31 cellular contexts compared by ENCODE assay signal in the genomic region with DNA sequence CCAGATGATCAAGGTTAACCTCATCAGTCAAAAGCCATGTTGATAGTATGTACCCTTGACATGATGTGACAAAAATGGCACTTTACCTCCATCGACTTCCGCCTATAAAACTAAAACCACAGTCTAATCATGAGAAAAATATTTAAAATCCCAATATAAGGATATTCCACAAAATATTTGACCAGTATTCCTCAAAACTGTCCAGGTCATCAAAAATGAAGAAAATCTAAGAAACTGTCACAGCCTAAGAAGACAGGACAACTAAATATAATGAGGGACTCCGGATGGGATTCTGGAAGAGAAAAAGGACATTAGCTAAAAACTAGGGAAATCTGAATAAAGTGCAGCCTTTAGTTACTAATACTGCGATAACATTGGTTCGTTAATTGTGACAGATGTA.
"Had no signal": no experiment of that assay in that cellular context is flagged by ENCODE, and none has a peak within 500 bp of the region (broad histone marks: within the 10 kb centered on the region; RNA-seq: fewer than 3 reads in every experiment).

No MANE protein-coding gene starts in this region.

- H3K27ac ChIP-seq: neural progenitor cell, ovary, parathyroid adenoma, psoas muscle, skin epidermis, spleen, suprapubic skin, testis, tibial artery, transverse colon, upper lobe of right lung, uterus had no signal

- H3K4me1 ChIP-seq: neural progenitor cell, testis, transverse colon, uterus had no signal

- DNase-seq: natural killer cell; occipital lobe; ovary; posterior cingulate gyrus; psoas muscle; right cardiac atrium; spleen; stimulated activated CD4-positive, alpha-beta T cell treated with anti-CD3 and anti-CD28 coated beads, Interleukin-12 subunit alpha, Interleukin-12 subunit beta, amount 100 ng/mL, for 4 hours; stimulated activated CD4-positive, alpha-beta T cell treated with anti-CD3 and anti-CD28 coated beads, Interleukin-1b, Interleukin-23, amount 100 ng/mL, for 48 hours; stimulated activated CD4-positive, alpha-beta T cell treated with anti-CD3 and anti-CD28 coated beads, Interleukin-4, amount 100 ng/mL, for 1 hour; stimulated activated CD4-positive, alpha-beta T cell treated with anti-CD3 and anti-CD28 coated beads, Interleukin-4, amount 100 ng/mL, for 4 hours; stimulated activated CD8-positive, alpha-beta memory T cell treated with anti-CD3 and anti-CD28 coated beads, Interleukin-4, amount 100 ng/mL, for 48 hours; stimulated activated naive CD4-positive, alpha-beta T cell; stimulated activated naive CD8-positive, alpha-beta T cell treated with anti-CD3 and anti-CD28 coated beads, Interleukin-15, amount 100 ng/mL, for 72 hours; stimulated activated naive CD8-positive, alpha-beta T cell treated with anti-CD3 and anti-CD28 coated beads, Interleukin-15, Interleukin-2, amounts not matched to agents 100 U/mL and 50 U/mL, for 24 hours; substantia nigra; testis; tibial artery; transverse colon; upper lobe of right lung; uterus had no signal

- H3K4me3 ChIP-seq: neural progenitor cell, ovary, psoas muscle, skin epidermis, smooth muscle cell, spleen, suprapubic skin, testis, tibial artery, transverse colon, upper lobe of right lung, uterus had no signal

- H3K4me2 ChIP-seq: neural progenitor cell, smooth muscle cell had no signal

- H3K36me3 ChIP-seq: neural progenitor cell, ovary, spleen, suprapubic skin, tibial artery, transverse colon, upper lobe of right lung, uterus had no signal

- H3K36me3 Mint-ChIP-seq: natural killer cell, neural progenitor cell, type B pancreatic cell had no signal

- H3K4me1 Mint-ChIP-seq: nephron had no signal

- H3K9me3 Mint-ChIP-seq: natural killer cell; nephron; neural progenitor cell; stimulated activated naive CD8-positive, alpha-beta T cell treated with anti-CD3 and anti-CD28 coated beads, Interleukin-15, amount 100 ng/mL, for 72 hours; type B pancreatic cell had no signal

- H3K9ac ChIP-seq: neural progenitor cell, parathyroid adenoma had no signal

- ATAC-seq: natural killer cell; psoas muscle; right cardiac atrium; sciatic nerve; stimulated activated memory B cell treated with anti-CD40 and anti-IgM and Interleukin-4, amounts not matched to agents 10 μg/mL and 1 μg/mL and 100 μg/mL, for 72 hours; stimulated activated naive CD8-positive, alpha-beta T cell treated with anti-CD3 and anti-CD28 coated beads, Interleukin-15, amount 100 ng/mL, for 72 hours; stimulated activated naive CD8-positive, alpha-beta T cell treated with anti-CD3 and anti-CD28 coated beads, Interleukin-15, Interleukin-2, amounts not matched to agents 100 U/mL and 50 U/mL, for 24 hours; upper lobe of right lung had no signal

- H3K27me3 ChIP-seq: ovary, spleen, suprapubic skin, testis, tibial artery, transverse colon, upper lobe of right lung, uterus had no signal

- H3K4me3 Mint-ChIP-seq: natural killer cell; nephron; neural progenitor cell; stimulated activated memory B cell treated with anti-CD40 and anti-IgM and Interleukin-4, amounts not matched to agents 10 μg/mL and 1 μg/mL and 100 μg/mL, for 72 hours; stimulated activated naive CD8-positive, alpha-beta T cell treated with anti-CD3 and anti-CD28 coated beads, Interleukin-15, amount 100 ng/mL, for 72 hours; type B pancreatic cell had no signal

- H2AFZ ChIP-seq: neural progenitor cell, parathyroid adenoma had no signal

- H3K27ac Mint-ChIP-seq: nephron; neural progenitor cell; progenitor cell of endocrine pancreas; stimulated activated memory B cell treated with anti-CD40 and anti-IgM and Interleukin-4, amounts not matched to agents 10 μg/mL and 1 μg/mL and 100 μg/mL, for 72 hours; type B pancreatic cell had no signal

- H3K9me3 ChIP-seq: ovary, psoas muscle, spleen, suprapubic skin, testis, tibial artery, transverse colon, upper lobe of right lung, uterus had no signal
